1 cellular context compared by ENCODE assay signal in genomic region chr3:124886168-124887051, GRCh38.
TF ChIP-seq lines count a peak whose summit lies in the region.

No MANE protein-coding gene starts in this region.

TF ChIP-seq in HEK293, 187 proteins besides CTCF, POLR2A, EP300 and RAD21 (continued from another document):
- TF ChIP-seq ZNF777 (tag by site-specific recombination; IDR thresholded peaks at IDR 0.05; ENCODE audit: borderline replicate concordance) (peak; percentile 27; the same call in 1 of the 2 replicates), OSR2 (tag by site-specific recombination; IDR thresholded peaks at IDR 0.05) (no peak), GLIS2 (tag by site-specific recombination; IDR thresholded peaks at IDR 0.05) (peak; percentile 74), KLF8 (tag by site-specific recombination; IDR thresholded peaks at IDR 0.05) (peak; percentile 53; the same call in 1 of the 2 replicates), ZFHX2 (tag by site-specific recombination; conservative IDR thresholded peaks at IDR 0.05) (peak; percentile 79), EGR2 (tag by site-specific recombination; IDR thresholded peaks at IDR 0.05; ENCODE audit: low read depth) (peak; percentile 13; the same call in 1 of the 2 replicates), ZBTB26 (tag by site-specific recombination; optimal IDR thresholded peaks at IDR 0.05) (peak; percentile 66), ZNF600 (tag by site-specific recombination; IDR thresholded peaks at IDR 0.05) (peak; percentile 37; the same call in 1 of the 2 replicates), ZNF341 (tag by site-specific recombination; IDR thresholded peaks at IDR 0.05; ENCODE audit: low read depth) (peak; percentile 93), FEZF1 (tag by site-specific recombination; IDR thresholded peaks at IDR 0.05) (no peak), ZNF544 (tag by site-specific recombination; IDR thresholded peaks at IDR 0.05) (no peak), KLF1 (tag by site-specific recombination; IDR thresholded peaks at IDR 0.05) (peak; percentile 33; the same call in 1 of the 2 replicates), ZNF692 (tag by site-specific recombination; IDR thresholded peaks at IDR 0.05) (peak; percentile 38; the same call in 1 of the 2 replicates), PRDM10 (tag by site-specific recombination; IDR thresholded peaks at IDR 0.05) (peak; percentile 84), ZBTB10 (tag by site-specific recombination; IDR thresholded peaks at IDR 0.05) (no peak)
